10 cellular contexts compared by ENCODE assay signal in the genomic region with DNA sequence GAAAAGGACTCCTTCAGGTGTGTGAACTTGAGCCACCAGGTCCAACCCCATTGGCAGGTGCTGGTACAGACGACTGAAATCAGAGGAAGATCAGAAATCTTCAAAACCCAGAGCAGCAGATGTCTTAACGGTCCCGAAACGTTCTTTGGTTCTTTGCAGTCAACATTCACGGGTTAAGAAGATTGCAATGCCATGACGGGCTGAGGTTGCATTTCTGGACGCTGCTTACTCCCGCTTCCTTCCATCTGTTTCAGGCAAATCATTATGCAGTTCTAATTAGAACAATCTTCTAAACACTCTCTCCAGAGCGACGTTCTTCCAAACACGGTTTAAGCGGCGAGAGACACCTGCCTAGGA. TPM values are rescaled to one million over a fixed set of nuclear protein-coding genes. Genes with fewer than 3 reads are reported as not detected.
A peak's percentile ranks its signal among the peaks of the same experiment; 100 is the strongest.
DNase-seq lines count a peak whose midpoint lies in the region; ATAC-seq and TF ChIP-seq lines count a peak whose summit lies in the region.
"Had no signal": no experiment of that assay in that cellular context is flagged by ENCODE, and none has a peak within 500 bp of the region (broad histone marks: within the 10 kb centered on the region; RNA-seq: fewer than 3 reads in every experiment).

No MANE protein-coding gene starts in this region.

- no peaks in the 10 kb centered on the region for H3K27me3 ChIP-seq in MG63

- POLR2A ChIA-PET in AG04449 (lab: Yijun Ruan, JAX), result no interaction called here
- POLR2A ChIA-PET in T-cell (lab: Charles Lee), result no interaction called here

- no peaks in the 10 kb centered on the region for H3K36me3 ChIP-seq in MG63

- CTCF ChIA-PET in AG04449 (lab: Yijun Ruan, JAX), result no interaction called here
- CTCF ChIA-PET in T-cell (lab: Charles Lee), result no interaction called here

- H3K4me3 ChIP-seq in AG04449 (ENCODE audit: low read depth, low read length) (peak overlapping the region; percentile 62), MG63 (peak overlapping the region; percentile 52), epithelial cell of proximal tubule (ENCODE audit: low read depth, low read length) (peak overlapping the region; percentile 53)

- peaks cover 45% of the 10 kb centered on the region for H3K27me3 Mint-ChIP-seq in nephron (ENCODE audit: low read depth)
- peaks cover 8 to 17% of the 10 kb centered on the region in 2 donors for H3K27me3 Mint-ChIP-seq in T-cell

- H3K4me3 Mint-ChIP-seq in nephron (peak overlapping the region; percentile 87 to 93 (median 90)), T-cell (no peak overlapping the region)

- H3K36me3 Mint-ChIP-seq in nephron (ENCODE audit: low read depth), result no peaks in the 10 kb centered on the region
- H3K36me3 Mint-ChIP-seq in T-cell, result no peaks in the 10 kb centered on the region

- H3K9me3 Mint-ChIP-seq in nephron, result no peaks in the 10 kb centered on the region
- peaks cover 0 to 10% (median 10%) of the 10 kb centered on the region in 3 donors for H3K9me3 Mint-ChIP-seq in T-cell

- TF ChIP-seq CTCF in AG04449 (IDR thresholded peaks at IDR 0.05; ENCODE audit: insufficient read depth, low read length, missing control alignments), result no peak
- TF ChIP-seq CTCF in epithelial cell of proximal tubule (conservative IDR thresholded peaks at IDR 0.05; ENCODE audit: low read depth, low read length), result no peak
- no peak for TF ChIP-seq CTCF in nephron (IDR thresholded peaks at IDR 0.05; ENCODE audit: unreplicated experiment in 3 of 3)

- H3K27ac Mint-ChIP-seq in nephron (peak overlapping the region in 1 of 3 experiments; percentile 2), T-cell (no peak overlapping the region)

- no peaks in the 10 kb centered on the region for H3K9me3 ChIP-seq in MG63

- DNase-seq in AG04449 (ENCODE audit: low read depth, low spot score) (no peak), MG63 (no peak), epithelial cell of proximal tubule (ENCODE audit: low read depth) (no peak), SKM-1 (lab: John Stamatoyannopoulos, UW; ENCODE audit: unreplicated experiment) (no peak), T-cell (no peak), activated T-cell treated with anti-CD3 and anti-CD28 coated beads for 4 hours (no peak)
- DNase-seq: activated T-cell treated with anti-CD3 and anti-CD28 coated beads, Interleukin-2, amount 50 U/mL, for 48 hours had no signal

- H3K4me1 Mint-ChIP-seq in nephron (peaks cover 14% of the 10 kb centered on the region), T-cell (no peaks in the 10 kb centered on the region)

- no peak for ATAC-seq in T-cell (replicated peaks in 1 of 4)
- ATAC-seq in HG03439 (IDR thresholded peaks at IDR 0.05; ENCODE audit: unreplicated experiment), result no peak

RNA-seq across cellular contexts. Expression of a gene that starts 0.5 kb away (rescaled TPM):
- total RNA-seq in MG63 (2014; rRNA removed; shearing (Covaris generic); ENCODE audit: low replicate concordance), result 0.39 and 1.5 TPM in 2 replicates
- total RNA-seq in epithelial cell of proximal tubule, result 0.75 TPM in 1 of 2 replicates, not detected in the other
- total RNA-seq in T-cell, result not detected
- total RNA-seq: SK-MEL-5 had no signal

Comparison
In these comparisons a context has a peak if more than half of its experiments do, and no peak if none do; other contexts are left out.
1. H3K4me3 Mint-ChIP-seq: peak in nephron (3 of 3); none in T-cell (0 of 3).
2. Peak in every context shown above with its lines, with median percentiles within 50 percentile points of each other: H3K4me3 ChIP-seq.